28 cellular contexts compared by ENCODE assay signal in the genomic region with DNA sequence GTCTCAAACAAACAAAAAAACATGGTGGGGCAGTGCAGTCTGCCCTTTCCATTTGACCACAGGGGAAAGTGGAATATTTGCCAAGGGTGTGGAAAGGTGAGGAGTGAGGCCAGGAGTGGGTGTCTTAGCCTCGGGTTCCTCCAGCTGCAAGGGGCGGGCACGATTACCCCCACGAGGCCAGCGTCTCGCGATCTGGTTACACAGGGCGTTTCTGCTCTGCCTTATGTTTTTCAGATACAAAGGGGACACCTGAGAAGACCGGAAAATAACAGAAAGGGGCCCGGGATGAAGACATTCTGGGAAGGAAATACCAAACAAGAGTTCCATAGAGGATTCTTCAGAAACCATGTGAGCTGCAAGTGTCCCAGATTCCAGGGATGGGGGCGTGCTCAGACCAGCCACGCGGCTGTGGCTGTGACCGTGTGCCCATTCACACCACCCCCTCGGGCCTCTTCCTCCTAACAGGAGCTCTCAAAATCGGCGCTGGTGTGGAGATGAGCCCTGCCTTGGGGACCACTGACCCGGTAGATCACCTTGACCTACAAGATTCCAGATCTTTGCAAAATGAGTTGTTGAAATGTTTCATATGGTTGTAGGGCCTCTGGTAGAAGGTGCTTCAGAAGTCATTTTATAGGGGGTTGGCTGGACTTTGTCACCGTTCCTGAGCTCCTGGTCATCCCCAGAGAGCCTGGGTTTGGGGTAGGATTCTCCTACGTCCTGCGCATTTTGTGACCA. TPM values are rescaled to one million over a fixed set of nuclear protein-coding genes. Genes with fewer than 3 reads are reported as not detected.
DNase-seq lines count a peak whose midpoint lies in the region; ATAC-seq and TF ChIP-seq lines count a peak whose summit lies in the region.
"Had no signal": no experiment of that assay in that cellular context is flagged by ENCODE, and none has a peak within 500 bp of the region (broad histone marks: within the 10 kb centered on the region; RNA-seq: fewer than 3 reads in every experiment).

No MANE protein-coding gene starts in this region.

- intact Hi-C loops in vagina (cut with DNase I): loop anchor here (5.0 kb wide), 1 partner anchor 45 kb away; no protein-coding TSS in a partner anchor
- intact Hi-C loops in stomach (cut with DNase I; ENCODE audit: low total_unique reads): no loop called here

- H3K4me1 Mint-ChIP-seq in activated naive CD4-positive, alpha-beta T cell treated with anti-CD3 and anti-CD28 coated beads, Interleukin-2, amount 10 ng/mL, durations not matched to agents 7 days and 5 days: peaks cover 40% of the 10 kb centered on the region

- TF ChIP-seq CTCF in vagina (IDR thresholded peaks at IDR 0.05): no peak
- no peak for TF ChIP-seq CTCF in stomach (IDR thresholded peaks at IDR 0.05)

- ATAC-seq in HG02763 (IDR thresholded peaks at IDR 0.05; ENCODE audit: unreplicated experiment) (no peak), GM21367 (IDR thresholded peaks at IDR 0.05; ENCODE audit: unreplicated experiment) (no peak)

- TF ChIP-seq EP300 in stomach (IDR thresholded peaks at IDR 0.05): no peak

- no peak overlapping the region for H3K27ac Mint-ChIP-seq in activated naive CD4-positive, alpha-beta T cell treated with anti-CD3 and anti-CD28 coated beads, Interleukin-2, amount 10 ng/mL, durations not matched to agents 7 days and 5 days
- H3K27ac Mint-ChIP-seq: T-helper 17 cell had no signal

- H3K9me3 Mint-ChIP-seq in activated naive CD4-positive, alpha-beta T cell treated with anti-CD3 and anti-CD28 coated beads, Interleukin-2, amount 10 ng/mL, durations not matched to agents 7 days and 5 days: no peaks in the 10 kb centered on the region
- H3K9me3 Mint-ChIP-seq: CD8-positive, alpha-beta memory T cell had no signal

- H3K36me3 Mint-ChIP-seq in activated naive CD4-positive, alpha-beta T cell treated with anti-CD3 and anti-CD28 coated beads, Interleukin-2, amount 10 ng/mL, durations not matched to agents 7 days and 5 days: no peaks in the 10 kb centered on the region
- H3K36me3 Mint-ChIP-seq: CD8-positive, alpha-beta memory T cell had no signal

- H3K4me3 ChIP-seq in vagina (no peak overlapping the region), stomach (no peak overlapping the region)
- H3K4me3 ChIP-seq: adrenal gland, right atrium auricular region, tibial artery had no signal

- CTCF ChIA-PET in activated naive CD4-positive, alpha-beta T cell treated with anti-CD3 and anti-CD28 coated beads, Interleukin-2, amount 10 ng/mL, durations not matched to agents 7 days and 5 days (lab: Charles Lee): interaction anchor here (0.9 to 9.3 kb wide), 9 partner anchors 9 to 190 kb away, joined by 3 to 158 read pairs (median 9); a partner anchor contains a TSS

- no peak overlapping the region for H3K4me3 Mint-ChIP-seq in activated naive CD4-positive, alpha-beta T cell treated with anti-CD3 and anti-CD28 coated beads, Interleukin-2, amount 10 ng/mL, durations not matched to agents 7 days and 5 days
- H3K4me3 Mint-ChIP-seq: T-helper 17 cell had no signal

- peaks cover 43% of the 10 kb centered on the region for H3K27me3 Mint-ChIP-seq in activated naive CD4-positive, alpha-beta T cell treated with anti-CD3 and anti-CD28 coated beads, Interleukin-2, amount 10 ng/mL, durations not matched to agents 7 days and 5 days
- H3K27me3 Mint-ChIP-seq: CD8-positive, alpha-beta memory T cell; T-helper 17 cell had no signal

- WGBS in stomach, 5 donors: 50 to 62% (median 54%) methylated on average over 20 to 21 of the region's 21 CpGs

- H3K27ac ChIP-seq in layer of hippocampus (ENCODE audit: low read depth, low read length) (peak overlapping the region; percentile 9), vagina (peak overlapping the region; percentile 79), stomach (peak overlapping the region in 2 of 5 donors; percentile 77 to 79)
- H3K27ac ChIP-seq: neutrophil, tibial artery had no signal

- TF ChIP-seq POLR2A in vagina (IDR thresholded peaks at IDR 0.05) (no peak), stomach (IDR thresholded peaks at IDR 0.05) (no peak)

- H3K4me1 ChIP-seq in vagina (peaks cover 44% of the 10 kb centered on the region), stomach (peaks cover 35 to 60% (median 47%) of the 10 kb centered on the region in 4 donors)

- H3K9me3 ChIP-seq in vagina (no peaks in the 10 kb centered on the region), stomach (no peaks in the 10 kb centered on the region)
- H3K9me3 ChIP-seq: adrenal gland, neutrophil, right atrium auricular region, SK-N-SH, tibial artery had no signal

- H3K36me3 ChIP-seq in vagina (no peaks in the 10 kb centered on the region), stomach (no peaks in the 10 kb centered on the region)
- H3K36me3 ChIP-seq: adrenal gland, neutrophil, right atrium auricular region, tibial artery had no signal

- H3K27me3 ChIP-seq in layer of hippocampus (ENCODE audit: control insufficient read depth, insufficient read depth, low read length) (no peaks in the 10 kb centered on the region), vagina (no peaks in the 10 kb centered on the region), stomach (no peaks in the 10 kb centered on the region)
- H3K27me3 ChIP-seq: adrenal gland, right atrium auricular region had no signal

- DNase-seq in activated naive CD4-positive, alpha-beta T cell treated with anti-CD3 and anti-CD28 coated beads, Interleukin-2, amount 10 ng/mL, durations not matched to agents 7 days and 5 days: peak; percentile 11
- DNase-seq in activated naive CD4-positive, alpha-beta T cell (lab: John Stamatoyannopoulos, UW): no peak
- DNase-seq in retina: peak; percentile 39
- DNase-seq in vagina (ENCODE audit: extremely low spot score in 2 of 2): no peak
- no peak for DNase-seq in stomach
- DNase-seq: 8988T; activated gamma-delta T cell treated with Interleukin-2 at 50 U/mL for 16 hours; adrenal gland; CD8-positive, alpha-beta memory T cell; cortex of kidney; kidney; mammary epithelial cell; NCI-H1048; NCI-H2029; NCI-H226; NCI-H748 treated with DMSO at 0.1 percent for 48 hours; SK-N-SH; stimulated activated CD4-positive, alpha-beta T cell treated with anti-CD3 and anti-CD28 coated beads, Interleukin-4, amount 100 ng/mL, for 4 hours; stimulated activated naive CD4-positive, alpha-beta T cell; T-helper 17 cell had no signal

RNA-seq across cellular contexts. Expression of a gene that starts 34.2 kb away (rescaled TPM):
- not detected for total RNA-seq in vagina
- total RNA-seq in stomach: not detected
- polyA plus RNA-seq in stomach: under 1 TPM in 1 of 3 donors, not detected in 2; 0.65 TPM
- total RNA-seq: bronchial epithelial cell, glomerular endothelial cell, right atrium auricular region, T-helper 17 cell had no signal
- polyA plus RNA-seq: mammary epithelial cell, SK-N-SH had no signal

Comparison
In these comparisons a context has a peak if more than half of its experiments do, and no peak if none do; other contexts are left out.
1. DNase-seq: peak in activated naive CD4-positive, alpha-beta T cell treated with anti-CD3 and anti-CD28 coated beads, Interleukin-2, amount 10 ng/mL, durations not matched to agents 7 days and 5 days (single experiment) and retina (single experiment); none in activated naive CD4-positive, alpha-beta T cell (0 of 4), vagina (0 of 2) and stomach (single experiment).